In genomic region chrX:16852617-16853179, GRCh38 we compare ENCODE assay signal across 25 cellular contexts. TPM values are rescaled to one million over a fixed set of nuclear protein-coding genes. Genes with fewer than 3 reads are reported as not detected.
DNase-seq lines count a peak whose midpoint lies in the region; ATAC-seq, FAIRE-seq and TF ChIP-seq lines count a peak whose summit lies in the region.
"Had no signal": no experiment of that assay in that cellular context is flagged by ENCODE, and none has a peak within 500 bp of the region (broad histone marks: within the 10 kb centered on the region; RNA-seq: fewer than 3 reads in every experiment).

No MANE protein-coding gene starts in this region.

- no peak for DNase-seq in activated naive CD4-positive, alpha-beta T cell treated with anti-CD3 and anti-CD28 coated beads, Interleukin-2, amount 50 U/mL, for 72 hours (ENCODE audit: low spot score in 2 of 2)
- DNase-seq in activated naive CD4-positive, alpha-beta T cell (lab: John Stamatoyannopoulos, UW): no peak
- DNase-seq in GM19239 (ENCODE audit: insufficient read length, low spot score) (no peak), K562 (ENCODE audit: extremely low read depth in 1 of 4, low spot score in 3 of 4) (no peak), COLO829 (ENCODE audit: low spot score) (no peak), left lobe of liver (ENCODE audit: low spot score) (no peak), AML-193 (lab: John Stamatoyannopoulos, UW) (no peak)
- DNase-seq: activated CD4-positive, CD25-positive, alpha-beta regulatory T cell; activated effector memory CD4-positive, alpha-beta T cell treated with anti-CD3 and anti-CD28 coated beads, Interleukin-2, amount 50 U/mL, for 16 hours; CD4-positive, alpha-beta memory T cell; DMS79; effector memory CD4-positive, alpha-beta T cell; esophagus squamous epithelium; HCEC 1CT; kidney glomerular epithelial cell; naive thymus-derived CD8-positive, alpha-beta T cell; NCI-H1105 treated with DMSO at 0.1 percent for 48 hours; NCI-H2081 treated with DMSO at 0.1 percent for 48 hours; NCI-H524; stimulated activated naive B cell treated with anti-CD40 and anti-IgM and Interleukin-4, amounts not matched to agents 10 μg/mL and 1 μg/mL and 100 μg/mL, for 72 hours; thyroid gland had no signal

- H3K4me1 Mint-ChIP-seq in stimulated activated memory B cell treated with anti-CD40 and anti-IgM and Interleukin-4, amounts not matched to agents 10 μg/mL and 1 μg/mL and 100 μg/mL, for 72 hours: peaks cover 31% of the 10 kb centered on the region

- intact Hi-C loops in K562 (cut with micrococcal nuclease): no loop called here

- FAIRE-seq in GM19239 (lab: Jason Lieb, UNC) (peak; percentile 33), K562 (lab: Jason Lieb, UNC) (no peak)
- FAIRE-seq: HTR-8/SVneo had no signal

- no peak overlapping the region for H3K4me3 Mint-ChIP-seq in stimulated activated memory B cell treated with anti-CD40 and anti-IgM and Interleukin-4, amounts not matched to agents 10 μg/mL and 1 μg/mL and 100 μg/mL, for 72 hours
- H3K4me3 Mint-ChIP-seq: CD4-positive, alpha-beta memory T cell; memory B cell; naive thymus-derived CD8-positive, alpha-beta T cell; stimulated activated naive B cell treated with anti-CD40 and anti-IgM and Interleukin-4, amounts not matched to agents 10 μg/mL and 1 μg/mL and 100 μg/mL, for 72 hours had no signal

- no peaks in the 10 kb centered on the region; a peak in 1 of 5 replicates for H3K4me1 ChIP-seq in K562 (replicated peaks in 1 of 2; ENCODE audit: control insufficient read depth in 2 of 2, insufficient read depth in 2 of 2, low read length in 2 of 2)
- H3K4me1 ChIP-seq: esophagus squamous epithelium, thyroid gland had no signal

- H3K36me3 Mint-ChIP-seq in activated naive CD4-positive, alpha-beta T cell treated with anti-CD3 and anti-CD28 coated beads, Interleukin-2, amount 50 U/mL, for 72 hours: peaks cover 4 to 20% of the 10 kb centered on the region in 2 donors
- peaks cover 33% of the 10 kb centered on the region for H3K36me3 Mint-ChIP-seq in stimulated activated memory B cell treated with anti-CD40 and anti-IgM and Interleukin-4, amounts not matched to agents 10 μg/mL and 1 μg/mL and 100 μg/mL, for 72 hours

- H3K4me3 ChIP-seq in K562: no peak overlapping the region
- H3K4me3 ChIP-seq: esophagus squamous epithelium, thyroid gland had no signal

- H3K27ac ChIP-seq in K562 (ENCODE audit: extremely low read depth, low read depth, low read length): no peak overlapping the region
- H3K27ac ChIP-seq: esophagus squamous epithelium, thyroid gland had no signal

- TSS peak; percentile 22 for BruUV-seq in K562 (replicated peaks; lab: Mats Ljungman, UMichigan)

- no peak for TF ChIP-seq EP300 in K562 (IDR thresholded peaks at IDR 0.05; ENCODE audit: low read length)

- POLR2A ChIA-PET in K562 (lab: Yijun Ruan, JAX): interaction anchor here (1.3 kb wide), 1 partner anchor 20 kb away, joined by 3 read pairs; no protein-coding TSS in a partner anchor

- no peak overlapping the region for H3K27ac Mint-ChIP-seq in activated naive CD4-positive, alpha-beta T cell treated with anti-CD3 and anti-CD28 coated beads, Interleukin-2, amount 50 U/mL, for 72 hours
- peak overlapping the region; percentile 42 for H3K27ac Mint-ChIP-seq in stimulated activated memory B cell treated with anti-CD40 and anti-IgM and Interleukin-4, amounts not matched to agents 10 μg/mL and 1 μg/mL and 100 μg/mL, for 72 hours
- H3K27ac Mint-ChIP-seq: CD4-positive, alpha-beta memory T cell had no signal

- no peaks in the 10 kb centered on the region for H3K9me3 ChIP-seq in K562 (replicated peaks; ENCODE audit: control insufficient read depth, insufficient read depth, low read depth, low read length)
- H3K9me3 ChIP-seq: esophagus squamous epithelium, thyroid gland had no signal

- H3K4me2 ChIP-seq in K562 (ENCODE audit: insufficient read depth, low read length): no peak overlapping the region

- CTCF ChIA-PET in K562 (lab: Yijun Ruan, JAX; ENCODE audit: low intra/inter-chr PET ratio): no interaction called here

- in situ Hi-C loops in K562 (cut with MboI): no loop called here

- H3K9me3 Mint-ChIP-seq in activated naive CD4-positive, alpha-beta T cell treated with anti-CD3 and anti-CD28 coated beads, Interleukin-2, amount 50 U/mL, for 72 hours: no peaks in the 10 kb centered on the region
- no peaks in the 10 kb centered on the region for H3K9me3 Mint-ChIP-seq in stimulated activated memory B cell treated with anti-CD40 and anti-IgM and Interleukin-4, amounts not matched to agents 10 μg/mL and 1 μg/mL and 100 μg/mL, for 72 hours
- H3K9me3 Mint-ChIP-seq: CD4-positive, alpha-beta memory T cell; memory B cell; naive thymus-derived CD8-positive, alpha-beta T cell had no signal

- no peak overlapping the region for H2AFZ ChIP-seq in K562 (ENCODE audit: low read depth, low read length)

- peaks cover 97% of the 10 kb centered on the region for H3K36me3 ChIP-seq in K562 (ENCODE audit: control insufficient read depth, insufficient read depth, low read length)

- no peak overlapping the region for H3K9ac ChIP-seq in K562 (ENCODE audit: insufficient read depth in 1 of 2, low read depth in 2 of 2, low read length in 2 of 2)

- peaks cover 25% of the 10 kb centered on the region for H3K79me2 ChIP-seq in K562 (ENCODE audit: control insufficient read depth, insufficient read depth, low read length)

- TF ChIP-seq CTCF in K562 (IDR thresholded peaks at IDR 0.05 in 2 of 3, conservative IDR thresholded peaks at IDR 0.05 in 1 of 3; ENCODE audit: insufficient read depth in 2 of 3, low read depth in 1 of 3, low read length in 3 of 3): no peak

- H3K27me3 ChIP-seq in K562 (ENCODE audit: control insufficient read depth in 2 of 2, insufficient read depth in 2 of 2, low read length in 2 of 2): no peaks in the 10 kb centered on the region
- H3K27me3 ChIP-seq: esophagus squamous epithelium, thyroid gland had no signal

- no peak for TF ChIP-seq RAD21 in K562 (CRISPR knock-in tag; conservative IDR thresholded peaks at IDR 0.05 in 1 of 2, IDR thresholded peaks at IDR 0.05 in 1 of 2)

- H3K9me1 ChIP-seq in K562 (ENCODE audit: control insufficient read depth, insufficient read depth, low read length): no peaks in the 10 kb centered on the region

- ATAC-seq in activated naive CD4-positive, alpha-beta T cell treated with anti-CD3 and anti-CD28 coated beads, Interleukin-2, amount 50 U/mL, for 72 hours: peak; percentile 68 to 69
- ATAC-seq in K562 (no peak), left lobe of liver (no peak)
- ATAC-seq in stimulated activated memory B cell treated with anti-CD40 and anti-IgM and Interleukin-4, amounts not matched to agents 10 μg/mL and 1 μg/mL and 100 μg/mL, for 72 hours: no peak
- ATAC-seq: naive thymus-derived CD8-positive, alpha-beta T cell; SK-N-SH treated with all-trans-retinoic acid at 6 μM for 48 hours; stimulated activated naive B cell treated with anti-CD40 and anti-IgM and Interleukin-4, amounts not matched to agents 10 μg/mL and 1 μg/mL and 100 μg/mL, for 72 hours had no signal

- no peaks in the 10 kb centered on the region for H4K20me1 ChIP-seq in K562 (replicated peaks; ENCODE audit: control insufficient read depth, insufficient read depth, low read length)

- 94% methylated on average over 11 of the region's 12 CpGs for WGBS in K562 (ENCODE audit: insufficient coverage, low coverage, missing lambda C conversion rate)

- no peaks in the 10 kb centered on the region for H3K27me3 Mint-ChIP-seq in stimulated activated memory B cell treated with anti-CD40 and anti-IgM and Interleukin-4, amounts not matched to agents 10 μg/mL and 1 μg/mL and 100 μg/mL, for 72 hours
- H3K27me3 Mint-ChIP-seq: CD4-positive, alpha-beta memory T cell; memory B cell; naive thymus-derived CD8-positive, alpha-beta T cell; stimulated activated naive B cell treated with anti-CD40 and anti-IgM and Interleukin-4, amounts not matched to agents 10 μg/mL and 1 μg/mL and 100 μg/mL, for 72 hours had no signal

- no peak for TF ChIP-seq POLR2A in K562 (conservative IDR thresholded peaks at IDR 0.05)

TF ChIP-seq in K562, 482 proteins besides CTCF, POLR2A, EP300 and RAD21:
- TF ChIP-seq ZNF217 (CRISPR knock-in tag; IDR thresholded peaks at IDR 0.05): no peak
- TF ChIP-seq MTF1 (CRISPR knock-in tag; IDR thresholded peaks at IDR 0.05; ENCODE audit: borderline replicate concordance): no peak

RNA-seq across cellular contexts. Expression of gene RBBP7, which starts 17.5 kb away (rescaled TPM):
- total RNA-seq in activated naive CD4-positive, alpha-beta T cell treated with anti-CD3 and anti-CD28 coated beads, Interleukin-2, amount 50 U/mL, for 72 hours: 100 to 1,000 TPM; 185 to 197 TPM
- 88.9 and 162 TPM in 2 replicates for total RNA-seq in K562 (2011; cell fraction: chromatin; rRNA removed; ENCODE audit: low replicate concordance)
- 63.4 and 67.4 TPM in 2 replicates for total RNA-seq in K562 (2011; cell fraction: nucleolus; rRNA removed)
- total RNA-seq in K562 (2011; cell fraction: nucleoplasm; rRNA removed): 139 and 146 TPM in 2 replicates
- total RNA-seq in K562 (2014; rRNA removed) (142 and 153 TPM in 2 replicates), K562 (2014; rRNA removed; fragmentation: Illumina TruSeq; extraction: Trizol) (202 and 217 TPM in 2 replicates), K562 (2015; rRNA removed; fragmentation: Illumina TruSeq; extraction: Trizol) (192 and 211 TPM in 2 replicates), K562 (2021) (148 and 169 TPM in 2 replicates), left lobe of liver (28.1 TPM)
- polyA plus RNA-seq in K562 (2011; rRNA removed) (245 and 364 TPM in 2 replicates), K562 (2014; fragmentation: Illumina TruSeq; extraction: Trizol) (185 and 215 TPM in 2 replicates), K562 (2014; fragmentation: Nextera tagmentation; extraction: Ambion mirVana) (10 to 100 TPM; 79.0 to 90.1 TPM), K562 (2014; rRNA removed) (175 and 182 TPM in 2 replicates)
- 164 and 228 TPM in 2 replicates for polyA plus RNA-seq in K562 (2011; cell fraction: cytosol; rRNA removed)
- 132 and 149 TPM in 2 replicates for polyA plus RNA-seq in K562 (2011; cell fraction: nucleus; rRNA removed)
- 121 and 217 TPM in 2 replicates for polyA plus RNA-seq in K562 (2012)
- 230 and 285 TPM in 2 replicates for polyA minus RNA-seq in K562 (2011; rRNA and poly(A)+ RNA removed)
- 67.0 and 107 TPM in 2 replicates for polyA minus RNA-seq in K562 (2011; cell fraction: cytosol; rRNA and poly(A)+ RNA removed)
- 33.5 and 54.4 TPM in 2 replicates for polyA minus RNA-seq in K562 (2011; cell fraction: nucleus; rRNA and poly(A)+ RNA removed)

Comparison
In these comparisons a context has a peak if more than half of its experiments do, and no peak if none do; other contexts are left out.
1. ATAC-seq: peak in activated naive CD4-positive, alpha-beta T cell treated with anti-CD3 and anti-CD28 coated beads, Interleukin-2, amount 50 U/mL, for 72 hours (2 of 2); none in K562 (single experiment), stimulated activated memory B cell treated with anti-CD40 and anti-IgM and Interleukin-4, amounts not matched to agents 10 μg/mL and 1 μg/mL and 100 μg/mL, for 72 hours (single experiment) and left lobe of liver (single experiment).